ENCODE assay signal across 1 cellular context in genomic region chr12:112125250-112125999, GRCh38.
A peak's percentile ranks its signal among the peaks of the same experiment; 100 is the strongest.
TF ChIP-seq lines count a peak whose summit lies in the region.

TRAFD1 (plus strand) TSS chr12:112125560; CDS start chr12:112130523, 4,963 bp downstream.

TF ChIP-seq in GM12878, 131 proteins besides CTCF, POLR2A, EP300 and RAD21 (continued from another document and continues in another):
- peak; percentile 82 for TF ChIP-seq NFYA (IDR thresholded peaks at IDR 0.05; ENCODE audit: borderline replicate concordance, low read depth, low read length)
- no peak for TF ChIP-seq SKIL (IDR thresholded peaks at IDR 0.05; ENCODE audit: low read depth, poor library complexity, severe bottlenecking)
- no peak for TF ChIP-seq CUX1 (IDR thresholded peaks at IDR 0.05; ENCODE audit: insufficient replicate concordance, low read depth, low read length)
- no peak for TF ChIP-seq E2F4 (IDR thresholded peaks at IDR 0.05; ENCODE audit: low read depth, low read length)
- no peak for TF ChIP-seq ESRRA (IDR thresholded peaks at IDR 0.05; ENCODE audit: low read length)
- TF ChIP-seq ELK1 (IDR thresholded peaks at IDR 0.05; ENCODE audit: low read depth, low read length), result peak; percentile 46; the same call in 1 of the 2 replicates
- no peak for TF ChIP-seq CEBPB (IDR thresholded peaks at IDR 0.05; ENCODE audit: borderline replicate concordance in 1 of 2, low read depth in 2 of 2, low read length in 2 of 2)
- no peak for TF ChIP-seq ZBTB33 (IDR thresholded peaks at IDR 0.05)
- no peak for TF ChIP-seq ZNF384 (IDR thresholded peaks at IDR 0.05; ENCODE audit: borderline replicate concordance, low read depth, low read length)
- TF ChIP-seq SIN3A (IDR thresholded peaks at IDR 0.05; ENCODE audit: low read depth, low read length), result no peak; the same call in 1 of the 2 replicates
- no peak for TF ChIP-seq SREBF1 (IDR thresholded peaks at IDR 0.05; ENCODE audit: low read length)
- TF ChIP-seq CREB1 (IDR thresholded peaks at IDR 0.05; ENCODE audit: low read depth), result peak; percentile 42; the same call in 1 of the 2 replicates
- TF ChIP-seq IKZF1 (conservative IDR thresholded peaks at IDR 0.05), result peak; percentile 78
- TF ChIP-seq SMARCA5 (IDR thresholded peaks at IDR 0.05), result peak; percentile 72
- peak; percentile 95 for TF ChIP-seq SMAD5 (IDR thresholded peaks at IDR 0.05; ENCODE audit: low read depth)
- TF ChIP-seq FOXM1 (IDR thresholded peaks at IDR 0.05; ENCODE audit: low read depth, low read length), result no peak
- no peak for TF ChIP-seq CEBPZ (IDR thresholded peaks at IDR 0.05; ENCODE audit: low read depth, low read length)
- peak; percentile 95 for TF ChIP-seq TAF1 (IDR thresholded peaks at IDR 0.05; ENCODE audit: borderline replicate concordance, low read depth, low read length)
- no peak for TF ChIP-seq JUND (IDR thresholded peaks at IDR 0.05; ENCODE audit: low read depth, low read length)
- 0 out of 2 replicates have a peak, but pooled peaks have one; percentile 42 for TF ChIP-seq ZBED1 (IDR thresholded peaks at IDR 0.05; ENCODE audit: borderline replicate concordance)
- no peak; the same call in 1 of the 2 replicates for TF ChIP-seq MTA2 (IDR thresholded peaks at IDR 0.05; ENCODE audit: low read depth)
- TF ChIP-seq USF2 (IDR thresholded peaks at IDR 0.05; ENCODE audit: borderline replicate concordance, low read depth, low read length), result no peak
- no peak for TF ChIP-seq BCLAF1 (IDR thresholded peaks at IDR 0.05)
- peak; percentile 92 for TF ChIP-seq CBFB (IDR thresholded peaks at IDR 0.05; ENCODE audit: low read depth)
- TF ChIP-seq ATF2 (IDR thresholded peaks at IDR 0.05; ENCODE audit: low read length), result no peak
- TF ChIP-seq MAX (IDR thresholded peaks at IDR 0.05; ENCODE audit: low read depth, low read length), result no peak
- TF ChIP-seq MTA3 (IDR thresholded peaks at IDR 0.05; ENCODE audit: borderline replicate concordance, low read length), result no peak
